In the genomic region with DNA sequence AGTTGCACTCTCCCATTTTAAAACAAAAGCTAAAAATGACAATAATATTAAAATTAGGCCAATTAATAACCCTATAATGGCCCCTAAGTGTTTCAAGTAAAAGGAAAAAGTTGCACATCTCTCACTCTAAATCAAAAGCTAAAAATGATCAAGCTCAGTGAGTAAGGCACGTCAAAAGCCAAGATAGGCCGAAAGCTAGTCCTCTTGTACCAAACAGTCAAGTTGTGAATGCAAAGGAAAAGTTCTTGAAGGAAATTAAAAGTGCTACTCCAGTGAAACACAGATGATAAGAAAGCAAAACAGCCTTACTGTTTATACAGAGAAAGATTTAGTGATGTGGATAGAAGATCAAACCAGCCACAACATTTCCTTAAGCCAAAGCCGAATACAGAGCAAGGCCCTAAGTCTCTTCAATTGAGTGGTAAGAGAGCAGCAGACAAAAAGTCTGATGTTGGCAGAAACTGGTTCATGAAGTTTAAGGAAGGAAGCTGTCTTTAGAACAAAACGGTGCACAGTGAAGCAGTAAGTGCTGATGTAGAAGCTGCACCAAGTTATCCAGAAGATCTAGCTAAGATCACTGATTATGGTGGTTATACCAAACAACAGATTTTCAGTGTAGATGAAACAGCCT, we compare ENCODE assay signal across 23 cellular contexts.
DNase-seq lines count a peak whose midpoint lies in the region; ATAC-seq and TF ChIP-seq lines count a peak whose summit lies in the region.
"Had no signal": no experiment of that assay in that cellular context is flagged by ENCODE, and none has a peak within 500 bp of the region (broad histone marks: within the 10 kb centered on the region; RNA-seq: fewer than 3 reads in every experiment).

No MANE protein-coding gene starts in this region.

- H3K4me1 ChIP-seq in vagina, result peaks cover 8% of the 10 kb centered on the region
- H3K4me1 ChIP-seq: adrenal gland, HAP-1, right lobe of liver had no signal

- H3K27ac Mint-ChIP-seq in CD4-positive, alpha-beta T cell, result peak overlapping the region; percentile 83
- peak overlapping the region; percentile 75 for H3K27ac Mint-ChIP-seq in activated CD8-positive, alpha-beta T cell treated with anti-CD3 and anti-CD28 coated beads for 36 hours
- peak overlapping the region; percentile 7 for H3K27ac Mint-ChIP-seq in mesothelial cell of epicardium

- H3K4me3 ChIP-seq in Jurkat, Clone E6-1 (ENCODE audit: low read length), result peak overlapping the region; percentile 0
- H3K4me3 ChIP-seq in vagina, result no peak overlapping the region
- H3K4me3 ChIP-seq: adrenal gland, esophagus squamous epithelium, gastrocnemius medialis, GM12878, HAP-1, K562, right lobe of liver had no signal

- no peak for DNase-seq in CD4-positive, alpha-beta T cell
- DNase-seq in Jurkat, Clone E6-1 (ENCODE audit: low read depth, low spot score), result peak; percentile 97
- no peak for DNase-seq in activated CD8-positive, alpha-beta T cell treated with anti-CD3 and anti-CD28 coated beads for 36 hours
- DNase-seq in mesothelial cell of epicardium (ENCODE audit: low spot score in 2 of 2, unreplicated experiment in 2 of 2) (no peak), OCI-M1 (lab: John Stamatoyannopoulos, UW) (no peak), vagina (ENCODE audit: extremely low spot score in 2 of 2) (no peak)
- DNase-seq: activated CD4-positive, alpha-beta T cell treated with anti-CD3 and anti-CD28 coated beads for 1 hour; adrenal gland; brain microvascular endothelial cell; COR-L47; DMS79 treated with DMSO at 0.1 percent for 48 hours; esophagus squamous epithelium; gastrocnemius medialis; hippocampal formation; NCI-H748 treated with DMSO at 0.1 percent for 48 hours; right lobe of liver; stimulated activated CD4-positive, alpha-beta T cell treated with anti-CD3 and anti-CD28 coated beads, Interleukin-15, amount 100 ng/mL, for 24 hours; SW 1271 had no signal

- H3K27ac ChIP-seq in CD4-positive, alpha-beta T cell (ENCODE audit: low read depth, low read length), result peak overlapping the region; percentile 54
- H3K27ac ChIP-seq in vagina, result no peak overlapping the region
- H3K27ac ChIP-seq: adrenal gland, brain microvascular endothelial cell, esophagus squamous epithelium, gastrocnemius medialis, right lobe of liver had no signal

- no peaks in the 10 kb centered on the region for H3K9me3 Mint-ChIP-seq in CD4-positive, alpha-beta T cell
- peaks cover 4% of the 10 kb centered on the region for H3K9me3 Mint-ChIP-seq in activated CD8-positive, alpha-beta T cell treated with anti-CD3 and anti-CD28 coated beads for 36 hours
- peaks cover 27% of the 10 kb centered on the region for H3K9me3 Mint-ChIP-seq in mesothelial cell of epicardium

- H3K9me3 ChIP-seq in CD4-positive, alpha-beta T cell (ENCODE audit: control insufficient read depth, low read length), result no peaks in the 10 kb centered on the region
- no peaks in the 10 kb centered on the region for H3K9me3 ChIP-seq in vagina
- H3K9me3 ChIP-seq: adrenal gland, esophagus squamous epithelium, gastrocnemius medialis, HAP-1, right lobe of liver had no signal

- TF ChIP-seq POLR2A in vagina (IDR thresholded peaks at IDR 0.05), result no peak

- no peaks in the 10 kb centered on the region for H3K27me3 Mint-ChIP-seq in CD4-positive, alpha-beta T cell
- no peaks in the 10 kb centered on the region for H3K27me3 Mint-ChIP-seq in activated CD8-positive, alpha-beta T cell treated with anti-CD3 and anti-CD28 coated beads for 36 hours
- H3K27me3 Mint-ChIP-seq in mesothelial cell of epicardium (ENCODE audit: low read depth), result no peaks in the 10 kb centered on the region

- no peaks in the 10 kb centered on the region for H3K27me3 ChIP-seq in CD4-positive, alpha-beta T cell (ENCODE audit: control insufficient read depth, insufficient read depth, low read length)
- H3K27me3 ChIP-seq in vagina, result no peaks in the 10 kb centered on the region
- H3K27me3 ChIP-seq: adrenal gland, brain microvascular endothelial cell, esophagus squamous epithelium, gastrocnemius medialis, right lobe of liver had no signal

- POLR2A ChIA-PET in CD4-positive, alpha-beta T cell (lab: Charles Lee), result interaction anchor here (0.6 to 3.5 kb wide), 5 partner anchors 21 to 314 kb away, joined by 3 to 22 read pairs (median 3); partner anchors contain the start of gene SSBP2
- POLR2A ChIA-PET in activated CD8-positive, alpha-beta T cell treated with anti-CD3 and anti-CD28 coated beads for 36 hours (lab: Charles Lee), result interaction anchor here (1.0 kb wide), 1 partner anchor 14 kb away, joined by 3 read pairs; no protein-coding TSS in a partner anchor

- H3K4me1 Mint-ChIP-seq in CD4-positive, alpha-beta T cell (ENCODE audit: low read depth), result peaks cover 90% of the 10 kb centered on the region
- peaks cover 41% of the 10 kb centered on the region for H3K4me1 Mint-ChIP-seq in activated CD8-positive, alpha-beta T cell treated with anti-CD3 and anti-CD28 coated beads for 36 hours (ENCODE audit: low read depth)
- no peaks in the 10 kb centered on the region for H3K4me1 Mint-ChIP-seq in mesothelial cell of epicardium
- H3K4me1 Mint-ChIP-seq: neural crest cell had no signal

- no peaks in the 10 kb centered on the region for H3K36me3 ChIP-seq in vagina
- H3K36me3 ChIP-seq: adrenal gland, brain microvascular endothelial cell, gastrocnemius medialis, HAP-1, right lobe of liver had no signal

- ATAC-seq in CD4-positive, alpha-beta T cell (ENCODE audit: poor library complexity), result peak; percentile 82
- no peak for ATAC-seq in activated CD8-positive, alpha-beta T cell treated with anti-CD3 and anti-CD28 coated beads for 36 hours
- no peak for ATAC-seq in GM21576 (IDR thresholded peaks at IDR 0.05; ENCODE audit: unreplicated experiment)
- ATAC-seq: gastrocnemius medialis, GM12878, K562, right lobe of liver had no signal

- TF ChIP-seq CTCF in CD4-positive, alpha-beta T cell (IDR thresholded peaks at IDR 0.05), result no peak
- TF ChIP-seq CTCF in activated CD8-positive, alpha-beta T cell treated with anti-CD3 and anti-CD28 coated beads for 36 hours (IDR thresholded peaks at IDR 0.05), result no peak
- no peak for TF ChIP-seq CTCF in mesothelial cell of epicardium (IDR thresholded peaks at IDR 0.05; ENCODE audit: unreplicated experiment)
- TF ChIP-seq CTCF in vagina (IDR thresholded peaks at IDR 0.05), result no peak

- H3K4me3 Mint-ChIP-seq in CD4-positive, alpha-beta T cell, result peak overlapping the region; percentile 12
- no peak overlapping the region for H3K4me3 Mint-ChIP-seq in activated CD8-positive, alpha-beta T cell treated with anti-CD3 and anti-CD28 coated beads for 36 hours
- H3K4me3 Mint-ChIP-seq in mesothelial cell of epicardium, result no peak overlapping the region
- H3K4me3 Mint-ChIP-seq: neural crest cell had no signal

- CTCF ChIA-PET in CD4-positive, alpha-beta T cell (lab: Charles Lee), result interaction anchor here (0.7 kb wide), 1 partner anchor 13 kb away, joined by 3 read pairs; no protein-coding TSS in a partner anchor
- CTCF ChIA-PET in activated CD8-positive, alpha-beta T cell treated with anti-CD3 and anti-CD28 coated beads for 36 hours (lab: Charles Lee), result interaction anchor here (0.8 to 1.3 kb wide), 3 partner anchors 9 to 19 kb away, joined by 3 read pairs; no protein-coding TSS in a partner anchor

- H3K36me3 Mint-ChIP-seq in CD4-positive, alpha-beta T cell (ENCODE audit: low read depth), result peaks cover 19% of the 10 kb centered on the region
- H3K36me3 Mint-ChIP-seq in activated CD8-positive, alpha-beta T cell treated with anti-CD3 and anti-CD28 coated beads for 36 hours (ENCODE audit: low read depth), result peaks cover 2% of the 10 kb centered on the region
- peaks cover 44% of the 10 kb centered on the region for H3K36me3 Mint-ChIP-seq in mesothelial cell of epicardium

- intact Hi-C loops in CD4-positive, alpha-beta T cell (cut with DNase I, micrococcal nuclease), result loop anchor here in 1 of 2 experiments (5.0 to 10.0 kb wide), 2 partner anchors 187 to 314 kb away; no protein-coding TSS in a partner anchor
- intact Hi-C loops in activated CD8-positive, alpha-beta T cell treated with anti-CD3 and anti-CD28 coated beads for 36 hours (cut with micrococcal nuclease), result no loop called here
- intact Hi-C loops in vagina (cut with DNase I), result no loop called here

Comparison
In these comparisons a context has a peak if more than half of its experiments do, and no peak if none do; other contexts are left out.
1. H3K27ac Mint-ChIP-seq: peak in every context shown above with its lines; median percentile 83 in CD4-positive, alpha-beta T cell; 75 in activated CD8-positive, alpha-beta T cell treated with anti-CD3 and anti-CD28 coated beads for 36 hours; 7 in mesothelial cell of epicardium.